Comparison of ENCODE assay signal across 1 cellular context in genomic region chrX:118495061-118495921, GRCh38.
A peak's percentile ranks its signal among the peaks of the same experiment; 100 is the strongest.
TF ChIP-seq lines count a peak whose summit lies in the region.

Gene DOCK11 (plus strand): TSS chrX:118495815. CDS start chrX:118495972, 157 bp downstream.

TF ChIP-seq in K562, 482 proteins besides CTCF, POLR2A, EP300 and RAD21 (continued from another document and continues in another):
- TF ChIP-seq NR0B1 (IDR thresholded peaks at IDR 0.05; ENCODE audit: partially characterized antibody) (no peak), XRCC4 (IDR thresholded peaks at IDR 0.05; ENCODE audit: extremely low read depth, insufficient read depth, insufficient read length) (no peak), U2AF1 (optimal IDR thresholded peaks at IDR 0.05; ENCODE audit: low read depth, low read length) (no peak), TCF7L2 (IDR thresholded peaks at IDR 0.05; ENCODE audit: low read depth, low read length) (no peak), BHLHE40 (IDR thresholded peaks at IDR 0.05; ENCODE audit: low read length) (peak; percentile 71), FOXO4 (CRISPR knock-in tag; IDR thresholded peaks at IDR 0.05) (no peak), ZBTB34 (CRISPR knock-in tag; IDR thresholded peaks at IDR 0.05) (no peak), PRMT5 (CRISPR knock-in tag; IDR thresholded peaks at IDR 0.05) (no peak), PHF21A (IDR thresholded peaks at IDR 0.05; ENCODE audit: borderline replicate concordance, low read depth) (no peak), RHOXF2B (CRISPR knock-in tag; conservative IDR thresholded peaks at IDR 0.05) (no peak), ZNF217 (CRISPR knock-in tag; IDR thresholded peaks at IDR 0.05) (no peak), PML (IDR thresholded peaks at IDR 0.05; ENCODE audit: low read length) (no peak), RFX1 (IDR thresholded peaks at IDR 0.05) (no peak), ELF2 (CRISPR knock-in tag; IDR thresholded peaks at IDR 0.05) (no peak), RBM17 (IDR thresholded peaks at IDR 0.05; ENCODE audit: borderline replicate concordance, low read depth, low read length) (no peak), ZNF586 (CRISPR knock-in tag; conservative IDR thresholded peaks at IDR 0.05) (no peak), ZNF354B (CRISPR knock-in tag; IDR thresholded peaks at IDR 0.05) (no peak), MBD1 (CRISPR knock-in tag; IDR thresholded peaks at IDR 0.05) (no peak), E2F8 (IDR thresholded peaks at IDR 0.05; ENCODE audit: low read depth, partially characterized antibody) (no peak), CTCFL (IDR thresholded peaks at IDR 0.05; ENCODE audit: borderline replicate concordance, insufficient read depth, low read depth, low read length, poor library complexity, severe bottlenecking) (peak; percentile 16), ZNF512 (tag; IDR thresholded peaks at IDR 0.05) (no peak), GTF2E2 (tag; IDR thresholded peaks at IDR 0.05) (no peak), ZNF280A (IDR thresholded peaks at IDR 0.05; ENCODE audit: low read depth, partially characterized antibody) (no peak), IFI16 (CRISPR knock-in tag; IDR thresholded peaks at IDR 0.05) (no peak), PRPF4 (IDR thresholded peaks at IDR 0.05; ENCODE audit: insufficient read depth, low read depth, low read length, poor library complexity, severe bottlenecking) (no peak), MCM3 (IDR thresholded peaks at IDR 0.05) (no peak), CLOCK (CRISPR knock-in tag; IDR thresholded peaks at IDR 0.05; ENCODE audit: borderline replicate concordance) (no peak), HOMEZ (CRISPR knock-in tag; IDR thresholded peaks at IDR 0.05) (no peak), ETS2 (tag; IDR thresholded peaks at IDR 0.05; ENCODE audit: borderline replicate concordance, poor library complexity, severe bottlenecking) (no peak), TARDBP (IDR thresholded peaks at IDR 0.05) (no peak), CAMTA2 (CRISPR knock-in tag; conservative IDR thresholded peaks at IDR 0.05) (no peak), FOXJ3 (CRISPR knock-in tag; IDR thresholded peaks at IDR 0.05) (no peak), CBX8 (IDR thresholded peaks at IDR 0.05; ENCODE audit: borderline replicate concordance, extremely low read depth, low read depth, low read length, poor library complexity, severe bottlenecking) (no peak), SMAD1 (IDR thresholded peaks at IDR 0.05; ENCODE audit: low read depth, low read length, partially characterized antibody) (no peak), MTA2 (IDR thresholded peaks at IDR 0.05; ENCODE audit: low read depth) (no peak), GTF3C2 (IDR thresholded peaks at IDR 0.05; ENCODE audit: borderline replicate concordance, extremely low read depth, insufficient read length) (no peak), MED1 (CRISPR knock-in tag; IDR thresholded peaks at IDR 0.05; ENCODE audit: borderline replicate concordance) (no peak), ZNF76 (CRISPR knock-in tag; IDR thresholded peaks at IDR 0.05; ENCODE audit: borderline replicate concordance) (no peak)
